ENCODE assay signal across 14 cellular contexts in the genomic region with DNA sequence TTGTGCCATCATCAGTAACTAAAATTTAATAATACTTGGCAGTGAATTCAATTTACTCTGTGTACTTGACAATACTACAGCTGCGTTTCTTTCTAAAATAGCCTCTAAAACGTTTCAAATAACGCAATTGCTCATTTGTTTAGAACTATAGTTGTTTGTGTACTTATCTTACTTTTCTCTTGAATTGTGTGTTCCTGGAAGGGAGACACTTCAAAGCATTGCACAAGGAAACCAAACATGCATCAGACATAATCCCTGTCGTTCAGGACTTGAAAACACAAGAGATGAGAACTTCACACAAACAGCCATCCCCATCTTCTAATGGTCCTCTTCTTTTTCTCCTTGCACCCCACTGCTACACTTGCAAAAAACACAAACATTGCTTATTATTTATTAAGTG. TPM values are rescaled to one million over a fixed set of nuclear protein-coding genes. Genes with fewer than 3 reads are reported as not detected.
DNase-seq lines count a peak whose midpoint lies in the region; ATAC-seq and TF ChIP-seq lines count a peak whose summit lies in the region.
"Had no signal": no experiment of that assay in that cellular context is flagged by ENCODE, and none has a peak within 500 bp of the region (broad histone marks: within the 10 kb centered on the region; RNA-seq: fewer than 3 reads in every experiment).

No MANE protein-coding gene starts in this region.

- H3K27ac ChIP-seq in CD8-positive, alpha-beta memory T cell (ENCODE audit: low read depth, low read length): no peak overlapping the region
- H3K27ac ChIP-seq in endodermal cell (ENCODE audit: low read depth, low read length): no peak overlapping the region
- H3K27ac ChIP-seq: ovary had no signal

- H3K27me3 ChIP-seq in CD8-positive, alpha-beta memory T cell (ENCODE audit: insufficient read depth, low read length, poor library complexity, severe bottlenecking): no peaks in the 10 kb centered on the region
- H3K27me3 ChIP-seq in endodermal cell (ENCODE audit: control insufficient read depth, insufficient read depth, low read length, poor library complexity, severe bottlenecking): no peaks in the 10 kb centered on the region
- H3K27me3 ChIP-seq: ovary had no signal

- DNase-seq in CD8-positive, alpha-beta memory T cell: no peak
- no peak for DNase-seq in HFFc6
- DNase-seq in activated naive CD8-positive, alpha-beta T cell treated with anti-CD3 and anti-CD28 coated beads, Interleukin-2, amount 10 ng/mL, durations not matched to agents 7 days and 5 days: no peak
- no peak for DNase-seq in CD14-positive monocyte (ENCODE audit: low spot score)
- DNase-seq in endodermal cell: no peak
- no peak for DNase-seq in stimulated activated CD4-positive, alpha-beta T cell treated with anti-CD3 and anti-CD28 coated beads, Interleukin-4, amount 100 ng/mL, for 1 hour
- DNase-seq in NOMO-1 (lab: John Stamatoyannopoulos, UW; ENCODE audit: unreplicated experiment in 2 of 2): no peak
- DNase-seq: activated CD4-positive, alpha-beta T cell treated with anti-CD3 and anti-CD28 coated beads, Interleukin-2, amount 50 U/mL, for 48 hours; aorta; heart left ventricle; Karpas-422; NCI-H2029; ovary had no signal

- CTCF ChIA-PET in CD8-positive, alpha-beta memory T cell (lab: Charles Lee): no interaction called here

- H3K9me3 ChIP-seq in CD8-positive, alpha-beta memory T cell (ENCODE audit: low read length): no peaks in the 10 kb centered on the region
- H3K9me3 ChIP-seq in endodermal cell (ENCODE audit: control insufficient read depth, low read length): no peaks in the 10 kb centered on the region
- H3K9me3 ChIP-seq: heart left ventricle, ovary had no signal

- POLR2A ChIA-PET in CD8-positive, alpha-beta memory T cell (lab: Charles Lee): interaction anchor here (1.0 to 2.7 kb wide), 2 partner anchors 33 to 38 kb away, joined by 3 to 8 read pairs; partner anchors contain the start of gene PTGER2
- POLR2A ChIA-PET in activated naive CD8-positive, alpha-beta T cell treated with anti-CD3 and anti-CD28 coated beads, Interleukin-2, amount 10 ng/mL, durations not matched to agents 7 days and 5 days (lab: Charles Lee): interaction anchor here (0.6 to 6.8 kb wide), 14 partner anchors 10 to 505 kb away, joined by 3 to 225 read pairs (median 4); partner anchors contain the start of genes PTGDR and PTGER2

- H3K4me1 ChIP-seq in CD8-positive, alpha-beta memory T cell (ENCODE audit: insufficient read depth, low read length): peaks cover 64% of the 10 kb centered on the region
- H3K4me1 ChIP-seq in endodermal cell (ENCODE audit: control insufficient read depth, insufficient read depth, low read length): no peaks in the 10 kb centered on the region

- 78 to 88% methylated on average over 2 to 4 of the region's 4 CpGs for WGBS in endodermal cell (ENCODE audit: insufficient coverage in 1 of 2, insufficient read length in 1 of 2), 2 experiments

- peak overlapping the region; percentile 70 to 89 (median 84) for H3K4me3 Mint-ChIP-seq in CD8-positive, alpha-beta memory T cell
- H3K4me3 Mint-ChIP-seq in HFFc6: no peak overlapping the region
- H3K4me3 Mint-ChIP-seq in activated naive CD8-positive, alpha-beta T cell treated with anti-CD3 and anti-CD28 coated beads, Interleukin-2, amount 10 ng/mL, durations not matched to agents 7 days and 5 days: peak overlapping the region; percentile 83
- H3K4me3 Mint-ChIP-seq in nephron: no peak overlapping the region
- H3K4me3 Mint-ChIP-seq in CD14-positive monocyte: peak overlapping the region in 1 of 2 donors; percentile 67
- H3K4me3 Mint-ChIP-seq in endodermal cell: no peak overlapping the region

- H3K4me1 Mint-ChIP-seq in CD8-positive, alpha-beta memory T cell: peaks cover 73 to 83% (median 79%) of the 10 kb centered on the region in 3 donors
- H3K4me1 Mint-ChIP-seq in HFFc6 (ENCODE audit: low read depth) (peaks cover 78% of the 10 kb centered on the region), nephron (peaks cover 60% of the 10 kb centered on the region), CD14-positive monocyte (peaks cover 14% of the 10 kb centered on the region), endodermal cell (peaks cover 10% of the 10 kb centered on the region)
- H3K4me1 Mint-ChIP-seq in activated naive CD8-positive, alpha-beta T cell treated with anti-CD3 and anti-CD28 coated beads, Interleukin-2, amount 10 ng/mL, durations not matched to agents 7 days and 5 days: peaks cover 66% of the 10 kb centered on the region

- peak overlapping the region; percentile 79 to 99 (median 90) for H3K27ac Mint-ChIP-seq in CD8-positive, alpha-beta memory T cell
- H3K27ac Mint-ChIP-seq in HFFc6 (peak overlapping the region; percentile 75; the same call in 1 of the 2 replicates), nephron (peak overlapping the region; percentile 95 to 98 (median 96)), CD14-positive monocyte (no peak overlapping the region), endodermal cell (no peak overlapping the region)
- peak overlapping the region; percentile 95 for H3K27ac Mint-ChIP-seq in activated naive CD8-positive, alpha-beta T cell treated with anti-CD3 and anti-CD28 coated beads, Interleukin-2, amount 10 ng/mL, durations not matched to agents 7 days and 5 days

- no peak for TF ChIP-seq CTCF in HFFc6 (IDR thresholded peaks at IDR 0.05)
- TF ChIP-seq CTCF in nephron (IDR thresholded peaks at IDR 0.05; ENCODE audit: unreplicated experiment in 3 of 3): no peak
- no peak for TF ChIP-seq CTCF in CD14-positive monocyte (IDR thresholded peaks at IDR 0.05)
- TF ChIP-seq CTCF in endodermal cell (conservative IDR thresholded peaks at IDR 0.05): no peak

- no peaks in the 10 kb centered on the region for H3K27me3 Mint-ChIP-seq in CD8-positive, alpha-beta memory T cell
- no peaks in the 10 kb centered on the region for H3K27me3 Mint-ChIP-seq in HFFc6 (ENCODE audit: insufficient read depth)
- H3K27me3 Mint-ChIP-seq in activated naive CD8-positive, alpha-beta T cell treated with anti-CD3 and anti-CD28 coated beads, Interleukin-2, amount 10 ng/mL, durations not matched to agents 7 days and 5 days: no peaks in the 10 kb centered on the region
- peaks cover 4% of the 10 kb centered on the region for H3K27me3 Mint-ChIP-seq in nephron (ENCODE audit: low read depth)
- H3K27me3 Mint-ChIP-seq in CD14-positive monocyte (ENCODE audit: low read depth in 3 of 3): peaks cover 79 to 93% (median 92%) of the 10 kb centered on the region in 3 donors
- H3K27me3 Mint-ChIP-seq in endodermal cell (ENCODE audit: insufficient read depth): no peaks in the 10 kb centered on the region

- ATAC-seq in activated naive CD8-positive, alpha-beta T cell treated with anti-CD3 and anti-CD28 coated beads, Interleukin-2, amount 10 ng/mL, durations not matched to agents 7 days and 5 days (ENCODE audit: low read depth): peak; percentile 64

- H3K9ac ChIP-seq in endodermal cell (ENCODE audit: extremely low read depth, low read length, poor library complexity, severe bottlenecking): no peak overlapping the region

- no peaks in the 10 kb centered on the region for H3K9me3 Mint-ChIP-seq in CD8-positive, alpha-beta memory T cell
- H3K9me3 Mint-ChIP-seq in HFFc6 (no peaks in the 10 kb centered on the region), nephron (no peaks in the 10 kb centered on the region), CD14-positive monocyte (peaks cover 0 to 5% (median 2%) of the 10 kb centered on the region in 7 donors), endodermal cell (no peaks in the 10 kb centered on the region)
- peaks cover 9% of the 10 kb centered on the region for H3K9me3 Mint-ChIP-seq in activated naive CD8-positive, alpha-beta T cell treated with anti-CD3 and anti-CD28 coated beads, Interleukin-2, amount 10 ng/mL, durations not matched to agents 7 days and 5 days

- H3K36me3 ChIP-seq in CD8-positive, alpha-beta memory T cell (ENCODE audit: insufficient read depth, low read length): no peaks in the 10 kb centered on the region
- no peaks in the 10 kb centered on the region for H3K36me3 ChIP-seq in endodermal cell (ENCODE audit: control insufficient read depth, insufficient read depth, low read length)
- H3K36me3 ChIP-seq: heart left ventricle, ovary had no signal

- intact Hi-C loops in CD14-positive monocyte (cut with micrococcal nuclease): loop anchor here in 1 of 2 donors (10.0 kb wide), 1 partner anchor 48 kb away; no protein-coding TSS in a partner anchor

- peak overlapping the region; percentile 2 for H3K4me3 ChIP-seq in CD8-positive, alpha-beta memory T cell (ENCODE audit: low read length)
- H3K4me3 ChIP-seq in endodermal cell (ENCODE audit: low read length): no peak overlapping the region
- H3K4me3 ChIP-seq: ovary had no signal

- peaks cover 0 to 10% (median 0%) of the 10 kb centered on the region in 3 donors for H3K36me3 Mint-ChIP-seq in CD8-positive, alpha-beta memory T cell
- H3K36me3 Mint-ChIP-seq in HFFc6 (ENCODE audit: low read depth): 0 out of 2 replicates have a peak, but pooled peaks cover 4% of the 10 kb centered on the region
- H3K36me3 Mint-ChIP-seq in activated naive CD8-positive, alpha-beta T cell treated with anti-CD3 and anti-CD28 coated beads, Interleukin-2, amount 10 ng/mL, durations not matched to agents 7 days and 5 days: peaks cover 41% of the 10 kb centered on the region
- H3K36me3 Mint-ChIP-seq in nephron (ENCODE audit: low read depth): no peaks in the 10 kb centered on the region
- no peaks in the 10 kb centered on the region for H3K36me3 Mint-ChIP-seq in CD14-positive monocyte
- H3K36me3 Mint-ChIP-seq in endodermal cell (ENCODE audit: low read depth): no peaks in the 10 kb centered on the region

RNA-seq across cellular contexts. Expression of gene PTGER2, which starts 38.4 kb away (rescaled TPM):
- total RNA-seq in CD8-positive, alpha-beta memory T cell: 10 to 100 TPM; 34.4 to 35.6 TPM
- polyA plus RNA-seq in CD8-positive, alpha-beta memory T cell: 289 TPM
- under 1 TPM; 0.28 to 0.73 (median 0.37) TPM for total RNA-seq in HFFc6 (2021; fragmentation: NEBNext Ultra II Directional; extraction: Animal tissue kit (Norgen Biotek cat#: 25700))
- total RNA-seq in activated naive CD8-positive, alpha-beta T cell treated with anti-CD3 and anti-CD28 coated beads, Interleukin-2, amount 10 ng/mL, durations not matched to agents 7 days and 5 days: 100 to 1,000 TPM; 115 to 119 TPM
- polyA plus RNA-seq in CD14-positive monocyte: 10 to 100 TPM; 72.8 to 90.4 TPM
- total RNA-seq in endodermal cell: not detected
- 0.11 TPM for polyA plus RNA-seq in endodermal cell (2013, experiment 1 of 2)
- 0.12 TPM for polyA plus RNA-seq in endodermal cell (2013, experiment 2 of 2)

Comparison
In these comparisons a context has a peak if more than half of its experiments do, and no peak if none do; other contexts are left out.
1. H3K27ac Mint-ChIP-seq: peak in CD8-positive, alpha-beta memory T cell (8 of 8), HFFc6 (single experiment), activated naive CD8-positive, alpha-beta T cell treated with anti-CD3 and anti-CD28 coated beads, Interleukin-2, amount 10 ng/mL, durations not matched to agents 7 days and 5 days (single experiment) and nephron (3 of 3); none in CD14-positive monocyte (0 of 7) and endodermal cell (single experiment).
2. H3K4me3 Mint-ChIP-seq: peak in CD8-positive, alpha-beta memory T cell (7 of 7) and activated naive CD8-positive, alpha-beta T cell treated with anti-CD3 and anti-CD28 coated beads, Interleukin-2, amount 10 ng/mL, durations not matched to agents 7 days and 5 days (single experiment); none in HFFc6 (single experiment), nephron (0 of 3) and endodermal cell (single experiment).
3. RNA of gene PTGER2, which starts 38.4 kb away (total RNA-seq): 115 to 119 TPM in activated naive CD8-positive, alpha-beta T cell treated with anti-CD3 and anti-CD28 coated beads, Interleukin-2, amount 10 ng/mL, durations not matched to agents 7 days and 5 days and 34.4 to 35.6 TPM in CD8-positive, alpha-beta memory T cell; not detected in endodermal cell and 0.28 to 0.73 TPM in HFFc6; every median in the first group is over 10 times any median in the second.